ENCODE assay signal across 8 cellular contexts in the genomic region with DNA sequence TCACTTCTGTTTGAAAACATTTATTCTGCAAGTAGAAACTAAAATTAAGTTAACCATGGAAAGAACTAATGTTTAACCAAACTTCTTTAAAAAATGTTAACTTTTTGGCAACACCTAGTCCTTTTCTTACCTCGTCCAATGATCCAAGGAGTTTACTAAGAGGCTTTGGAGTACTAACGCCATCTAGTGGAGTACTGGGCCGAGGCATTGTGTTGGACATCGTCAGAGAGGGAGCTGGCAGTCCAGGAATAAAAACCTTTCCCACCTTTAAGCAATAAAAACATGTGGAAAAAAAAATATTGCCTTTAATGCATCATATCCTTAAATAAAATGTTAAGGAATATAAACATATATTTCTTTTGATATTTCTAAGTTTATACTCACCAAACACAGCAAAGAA. TPM values are rescaled to one million over a fixed set of nuclear protein-coding genes. Genes with fewer than 3 reads are reported as not detected.
DNase-seq lines count a peak whose midpoint lies in the region; ATAC-seq and TF ChIP-seq lines count a peak whose summit lies in the region.
"Not testable (repeated sequence)": the region's sequence is repeated elsewhere in the genome, so short reads cannot be mapped to it uniquely, and the experiment has no call there.

No MANE protein-coding gene starts in this region.

- not testable (repeated sequence) for H3K4me1 ChIP-seq in OCI-LY7 (ENCODE audit: insufficient read depth, low read length, poor library complexity, severe bottlenecking); cardiac muscle cell (ENCODE audit: low read depth)

- H3K4me2 ChIP-seq in OCI-LY7 (ENCODE audit: low read length), result not testable (repeated sequence)

- H3K36me3 ChIP-seq in OCI-LY7 (ENCODE audit: insufficient read depth, low read length), result peaks cover 58% of the 10 kb centered on the region
- not testable (repeated sequence) for H3K36me3 ChIP-seq in cardiac muscle cell

- H3K27me3 Mint-ChIP-seq in activated CD4-positive, alpha-beta T cell treated with anti-CD3 and anti-CD28 coated beads, Interleukin-2, amount 10 ng/mL, durations not matched to agents 7 days and 5 days; nephron progenitor cell (ENCODE audit: low read depth, poor library complexity): not testable (repeated sequence)

- DNase-seq in COR-L47 (lab: John Stamatoyannopoulos, UW) (peak; percentile 1), OCI-LY7 (ENCODE audit: low spot score) (peak; percentile 22), cardiac muscle cell (ENCODE audit: low read depth in 1 of 2, low spot score in 1 of 2) (peak; percentile 43 to 54), nephron progenitor cell (peak; percentile 44), superior temporal gyrus (ENCODE audit: extremely low spot score) (peak; percentile 13)
- peak; percentile 34 for DNase-seq in activated CD4-positive, alpha-beta T cell treated with anti-CD3 and anti-CD28 coated beads, Interleukin-2, amount 10 ng/mL, durations not matched to agents 7 days and 5 days
- DNase-seq in central memory CD4-positive, alpha-beta T cell, result peak; percentile 18

- H3K9me2 ChIP-seq in OCI-LY7 (ENCODE audit: insufficient read depth, low read length), result not testable (repeated sequence)

- peak; percentile 66 for TF ChIP-seq CTCF in OCI-LY7 (conservative IDR thresholded peaks at IDR 0.05; ENCODE audit: low read length)
- peak; percentile 46 for TF ChIP-seq CTCF in cardiac muscle cell (IDR thresholded peaks at IDR 0.05; ENCODE audit: low read depth, low read length)
- peak; percentile 36 for TF ChIP-seq CTCF in nephron progenitor cell (IDR thresholded peaks at IDR 0.05)

- not testable (repeated sequence) for H3K27me3 ChIP-seq in cardiac muscle cell

- H3K4me1 Mint-ChIP-seq in activated CD4-positive, alpha-beta T cell treated with anti-CD3 and anti-CD28 coated beads, Interleukin-2, amount 10 ng/mL, durations not matched to agents 7 days and 5 days; nephron progenitor cell: not testable (repeated sequence)

- H3K9me3 Mint-ChIP-seq in activated CD4-positive, alpha-beta T cell treated with anti-CD3 and anti-CD28 coated beads, Interleukin-2, amount 10 ng/mL, durations not matched to agents 7 days and 5 days; nephron progenitor cell: not testable (repeated sequence)

- peak; percentile 53 for ATAC-seq in HG02798 (IDR thresholded peaks at IDR 0.05; ENCODE audit: poor library complexity, unreplicated experiment)

- POLR2A ChIA-PET in OCI-LY7 (lab: Charles Lee); activated CD4-positive, alpha-beta T cell treated with anti-CD3 and anti-CD28 coated beads, Interleukin-2, amount 10 ng/mL, durations not matched to agents 7 days and 5 days (lab: Charles Lee): not testable (repeated sequence)

- H3K4me3 ChIP-seq in OCI-LY7 (ENCODE audit: low read depth, low read length, poor library complexity, severe bottlenecking); cardiac muscle cell: not testable (repeated sequence)

- not testable (repeated sequence) for BruUV-seq in OCI-LY7 (replicated peaks; lab: Mats Ljungman, UMichigan)

- H3K4me3 Mint-ChIP-seq in activated CD4-positive, alpha-beta T cell treated with anti-CD3 and anti-CD28 coated beads, Interleukin-2, amount 10 ng/mL, durations not matched to agents 7 days and 5 days; nephron progenitor cell: not testable (repeated sequence)

- not testable (repeated sequence) for H4K20me1 ChIP-seq in OCI-LY7 (ENCODE audit: insufficient read depth, low read length)

- not testable (repeated sequence) for H3K79me2 ChIP-seq in OCI-LY7 (ENCODE audit: insufficient read depth, low read depth, low read length)

- H2AFZ ChIP-seq in OCI-LY7 (ENCODE audit: low read length), result not testable (repeated sequence)

- H3K27ac Mint-ChIP-seq in activated CD4-positive, alpha-beta T cell treated with anti-CD3 and anti-CD28 coated beads, Interleukin-2, amount 10 ng/mL, durations not matched to agents 7 days and 5 days; nephron progenitor cell: not testable (repeated sequence)

- not testable (repeated sequence) for H3K27ac ChIP-seq in OCI-LY7 (ENCODE audit: low read depth, low read length, poor library complexity, severe bottlenecking); cardiac muscle cell

- CTCF ChIA-PET in OCI-LY7 (lab: Charles Lee; ENCODE audit: unreplicated experiment); activated CD4-positive, alpha-beta T cell treated with anti-CD3 and anti-CD28 coated beads, Interleukin-2, amount 10 ng/mL, durations not matched to agents 7 days and 5 days (lab: Charles Lee): not testable (repeated sequence)

- intact Hi-C loops in OCI-LY7 (cut with micrococcal nuclease; ENCODE audit: unreplicated experiment), result not testable (repeated sequence)

- not testable (repeated sequence) for H3K9me3 ChIP-seq in OCI-LY7 (ENCODE audit: low read length); cardiac muscle cell (ENCODE audit: low read depth)

- peaks cover 38% of the 10 kb centered on the region for H3K36me3 Mint-ChIP-seq in activated CD4-positive, alpha-beta T cell treated with anti-CD3 and anti-CD28 coated beads, Interleukin-2, amount 10 ng/mL, durations not matched to agents 7 days and 5 days (ENCODE audit: low read depth)
- H3K36me3 Mint-ChIP-seq in nephron progenitor cell (ENCODE audit: low read depth), result peaks cover 52% of the 10 kb centered on the region

RNA-seq across cellular contexts. Expression of gene ANAPC1, which starts 33.3 kb away (rescaled TPM):
- total RNA-seq in OCI-LY7 (2014; rRNA removed; shearing (Covaris generic)), result 103 and 151 TPM in 2 replicates
- total RNA-seq in OCI-LY7 (2022) (115 and 131 TPM in 2 replicates), cardiac muscle cell (48.0 and 59.3 TPM in 2 replicates)
- total RNA-seq in activated CD4-positive, alpha-beta T cell treated with anti-CD3 and anti-CD28 coated beads, Interleukin-2, amount 10 ng/mL, durations not matched to agents 7 days and 5 days, result 10 to 100 TPM; 55.1 to 62.9 TPM
- 12.6 and 13.6 TPM in 2 replicates for polyA plus RNA-seq in cardiac muscle cell

RNA-seq across cellular contexts. Expression of gene MERTK, which starts 47.8 kb away (rescaled TPM):
- 0.08 TPM in 1 of 2 replicates, not detected in the other for total RNA-seq in OCI-LY7 (2014; rRNA removed; shearing (Covaris generic))
- total RNA-seq in OCI-LY7 (2022) (0.22 and 0.38 TPM in 2 replicates), cardiac muscle cell (3.8 and 8.7 TPM in 2 replicates)
- under 1 TPM; 0.20 to 0.21 TPM for total RNA-seq in activated CD4-positive, alpha-beta T cell treated with anti-CD3 and anti-CD28 coated beads, Interleukin-2, amount 10 ng/mL, durations not matched to agents 7 days and 5 days
- 4.5 and 4.9 TPM in 2 replicates for polyA plus RNA-seq in cardiac muscle cell
